ENCODE assay signal across 22 cellular contexts in the genomic region with DNA sequence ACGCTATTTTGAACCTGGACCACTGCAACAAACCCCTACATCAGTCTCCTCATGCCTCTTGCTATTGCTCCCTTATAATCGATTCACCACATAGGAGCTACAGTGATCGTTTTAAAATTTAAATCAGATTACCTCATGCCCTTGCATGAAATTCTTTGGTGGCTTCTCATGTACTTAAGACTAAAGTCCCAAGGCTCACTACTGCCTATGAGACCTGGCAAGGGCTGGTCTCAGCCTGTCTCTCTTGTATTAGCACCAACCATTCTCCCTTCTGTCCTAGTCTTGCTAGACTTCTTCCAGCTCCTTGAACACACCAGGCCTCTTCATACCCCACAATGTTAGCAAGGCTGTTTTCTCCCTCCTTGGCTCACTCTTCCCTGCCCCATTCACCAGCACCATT. TPM values are rescaled to one million over a fixed set of nuclear protein-coding genes. Genes with fewer than 3 reads are reported as not detected.
A peak's percentile ranks its signal among the peaks of the same experiment; 100 is the strongest.
DNase-seq lines count a peak whose midpoint lies in the region; ATAC-seq and TF ChIP-seq lines count a peak whose summit lies in the region.
"Had no signal": no experiment of that assay in that cellular context is flagged by ENCODE, and none has a peak within 500 bp of the region (broad histone marks: within the 10 kb centered on the region; RNA-seq: fewer than 3 reads in every experiment).

No MANE protein-coding gene starts in this region.

- H3K27me3 ChIP-seq in Peyer's patch, result no peaks in the 10 kb centered on the region
- no peaks in the 10 kb centered on the region for H3K27me3 ChIP-seq in right lobe of liver
- no peaks in the 10 kb centered on the region for H3K27me3 ChIP-seq in stomach

- no peaks in the 10 kb centered on the region for H3K9me3 Mint-ChIP-seq in central memory CD8-positive, alpha-beta T cell
- H3K9me3 Mint-ChIP-seq: immature natural killer cell had no signal

- H3K27ac Mint-ChIP-seq in central memory CD8-positive, alpha-beta T cell (ENCODE audit: low read depth), result peak overlapping the region; percentile 63

- ATAC-seq in central memory CD8-positive, alpha-beta T cell (replicated peaks; ENCODE audit: extremely low read depth, poor library complexity, severe bottlenecking), result no peak
- no peak for ATAC-seq in right lobe of liver

- TF ChIP-seq POLR2A in Peyer's patch (IDR thresholded peaks at IDR 0.05), result no peak
- no peak for TF ChIP-seq POLR2A in right lobe of liver (IDR thresholded peaks at IDR 0.05)
- TF ChIP-seq POLR2A in stomach (IDR thresholded peaks at IDR 0.05), result no peak

- H3K27me3 Mint-ChIP-seq in central memory CD8-positive, alpha-beta T cell, result no peaks in the 10 kb centered on the region

- no peak overlapping the region for H3K4me3 Mint-ChIP-seq in central memory CD8-positive, alpha-beta T cell
- H3K4me3 Mint-ChIP-seq: immature natural killer cell had no signal

- H3K4me1 Mint-ChIP-seq in central memory CD8-positive, alpha-beta T cell, result peaks cover 58% of the 10 kb centered on the region

- H3K4me3 ChIP-seq in Peyer's patch, result no peak overlapping the region
- no peak overlapping the region for H3K4me3 ChIP-seq in right lobe of liver
- H3K4me3 ChIP-seq in stomach, result no peak overlapping the region
- H3K4me3 ChIP-seq: psoas muscle had no signal

- 28% methylated on average over 3 of the region's 3 CpGs for WGBS in right lobe of liver (ENCODE audit: insufficient coverage, low coverage, low lambda C conversion rate, missing lambda C conversion rate)
- 38 to 67% (median 56%) methylated on average over 3 of the region's 3 CpGs for WGBS in stomach, 5 donors

- peaks cover 20% of the 10 kb centered on the region for H3K36me3 Mint-ChIP-seq in central memory CD8-positive, alpha-beta T cell (ENCODE audit: insufficient read depth)

- DNase-seq in Peyer's patch (no peak), right lobe of liver (no peak), stomach (no peak), OCI-M2 (lab: John Stamatoyannopoulos, UW; ENCODE audit: unreplicated experiment) (no peak), NCI-H82 (lab: John Stamatoyannopoulos, UW) (no peak), DMS153 treated with DMSO at 0.1 percent for 48 hours (lab: John Stamatoyannopoulos, UW; ENCODE audit: unreplicated experiment) (no peak)
- DNase-seq in central memory CD8-positive, alpha-beta T cell (ENCODE audit: low spot score in 2 of 2), result no peak
- DNase-seq: activated effector memory CD4-positive, alpha-beta T cell treated with anti-CD3 and anti-CD28 coated beads, Interleukin-2, amount 50 U/mL, for 16 hours; activated T-cell treated with anti-CD3 and anti-CD28 coated beads for 4 hours; C1 segment of cervical spinal cord; hypothalamus; immature natural killer cell; mesenchymal stem cell; MV-4-11; NCI-H1436; NCI-H2081 treated with DMSO at 0.1 percent for 48 hours; NCI-H226; NCI-H69; psoas muscle; SIG-M5; stimulated activated CD4-positive, alpha-beta T cell treated with anti-CD3 and anti-CD28 coated beads, Interleukin-4, amount 100 ng/mL, for 24 hours; trophoblast cell had no signal

- H3K27ac ChIP-seq in Peyer's patch, result peak overlapping the region in 3 of 4 donors; percentile 41 to 78 (median 76)
- peak overlapping the region in 2 of 3 donors; percentile 14 to 68 for H3K27ac ChIP-seq in right lobe of liver
- H3K27ac ChIP-seq in stomach, result peak overlapping the region; percentile 54 to 83 (median 69)

- H3K9me3 ChIP-seq in Peyer's patch (no peaks in the 10 kb centered on the region), right lobe of liver (no peaks in the 10 kb centered on the region), stomach (no peaks in the 10 kb centered on the region)
- H3K9me3 ChIP-seq: psoas muscle had no signal

- H3K36me3 ChIP-seq in Peyer's patch (peaks cover 0 to 24% (median 0%) of the 10 kb centered on the region in 3 donors), right lobe of liver (peaks cover 0 to 20% (median 2%) of the 10 kb centered on the region in 4 donors), stomach (peaks cover 0 to 52% (median 38%) of the 10 kb centered on the region in 4 donors)

- no peak for TF ChIP-seq EP300 in stomach (IDR thresholded peaks at IDR 0.05)

- H3K4me1 ChIP-seq in Peyer's patch (peaks cover 0 to 47% (median 0%) of the 10 kb centered on the region in 4 donors), right lobe of liver (peaks cover 0 to 78% (median 30%) of the 10 kb centered on the region in 4 donors), stomach (peaks cover 29 to 84% (median 66%) of the 10 kb centered on the region in 4 donors)

- intact Hi-C loops in right lobe of liver (cut with DNase I), result no loop called here
- intact Hi-C loops in stomach (cut with DNase I; ENCODE audit: low total_unique reads), result no loop called here

- TF ChIP-seq CTCF in Peyer's patch (IDR thresholded peaks at IDR 0.05) (no peak), right lobe of liver (IDR thresholded peaks at IDR 0.05) (no peak), stomach (IDR thresholded peaks at IDR 0.05) (no peak)

RNA-seq across cellular contexts. Expression of gene GNPAT, which starts 6.5 kb away (rescaled TPM):
- total RNA-seq in Peyer's patch, result 10 to 100 TPM; 31.0 to 61.9 (median 45.6) TPM
- 10 to 100 TPM; 18.5 to 24.3 (median 20.1) TPM for total RNA-seq in right lobe of liver
- total RNA-seq in stomach, result 10 to 100 TPM; 35.9 to 76.8 (median 44.9) TPM
- 10 to 100 TPM; 41.8 to 46.6 (median 45.0) TPM for polyA plus RNA-seq in stomach
